18 cellular contexts compared by ENCODE assay signal in the genomic region with DNA sequence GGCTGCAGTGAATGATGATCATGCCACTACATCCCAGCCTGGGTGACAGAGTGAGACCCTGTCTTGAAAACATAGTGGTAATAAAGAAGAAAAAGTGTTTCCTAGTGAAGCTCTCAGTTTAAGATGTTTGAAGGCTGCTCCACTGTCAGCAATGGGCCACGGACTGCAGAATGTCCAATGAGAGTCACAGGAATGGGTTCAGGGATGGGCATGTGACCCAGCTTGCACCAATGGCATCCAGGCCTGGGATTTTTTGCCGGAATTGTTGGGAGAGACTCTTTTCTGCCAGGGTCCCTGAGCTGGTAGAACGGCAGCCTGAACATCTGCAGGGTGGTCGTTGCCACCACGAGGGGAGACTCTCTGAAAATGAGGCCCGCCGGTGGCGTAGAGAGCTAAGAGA. TPM values are rescaled to one million over a fixed set of nuclear protein-coding genes. Genes with fewer than 3 reads are reported as not detected.
A peak's percentile ranks its signal among the peaks of the same experiment; 100 is the strongest.
DNase-seq lines count a peak whose midpoint lies in the region; ATAC-seq, FAIRE-seq and TF ChIP-seq lines count a peak whose summit lies in the region.
"Had no signal": no experiment of that assay in that cellular context is flagged by ENCODE, and none has a peak within 500 bp of the region (broad histone marks: within the 10 kb centered on the region; RNA-seq: fewer than 3 reads in every experiment).

No MANE protein-coding gene starts in this region.

- H3K9me3 Mint-ChIP-seq in WTC11, result peaks cover 7% of the 10 kb centered on the region

- no peak overlapping the region for H4K8ac ChIP-seq in trophoblast cell (ENCODE audit: low read depth, low read length)

- H3K9ac ChIP-seq in HepG2 (ENCODE audit: insufficient read depth, low read depth, low read length) (no peak overlapping the region), trophoblast cell (ENCODE audit: low read length) (no peak overlapping the region)
- H3K9ac ChIP-seq: GM23248, KMS-11 had no signal

- peaks cover 17% of the 10 kb centered on the region for H3K27me3 Mint-ChIP-seq in WTC11 (ENCODE audit: low read depth)

- DNase-seq in HepG2 (ENCODE audit: low spot score) (no peak), right lobe of liver (no peak), WTC11 (ENCODE audit: low spot score) (no peak), osteoblast (ENCODE audit: insufficient read length, low spot score, missing footprints) (peak; percentile 39), trophoblast cell (no peak)
- no peak for DNase-seq in stimulated activated CD4-positive, alpha-beta T cell treated with anti-CD3 and anti-CD28 coated beads, Interleukin-4, amount 100 ng/mL, for 4 hours
- DNase-seq: 8988T; BE2C; CD4-positive, CD25-positive, alpha-beta regulatory T cell; CD8-positive, alpha-beta memory T cell; COR-L47 had no signal

- no peak overlapping the region for H3K4me2 ChIP-seq in HepG2 (ENCODE audit: low read depth, low read length)
- H3K4me2 ChIP-seq in osteoblast (ENCODE audit: insufficient read depth, low read length), result no peak overlapping the region
- H3K4me2 ChIP-seq in trophoblast cell (ENCODE audit: low read length), result no peak overlapping the region
- H3K4me2 ChIP-seq: KMS-11 had no signal

- H3K27me3 ChIP-seq in HepG2 (ENCODE audit: control insufficient read depth in 1 of 2, insufficient read depth in 2 of 2, low read length in 2 of 2) (peaks cover 4 to 19% of the 10 kb centered on the region in 2 experiments; a peak in 4 of 5 replicates), right lobe of liver (peaks cover 0 to 17% of the 10 kb centered on the region in 2 donors), osteoblast (ENCODE audit: insufficient read depth, low read length) (peaks cover 35% of the 10 kb centered on the region), trophoblast cell (ENCODE audit: insufficient read depth, low read length) (peaks cover 27% of the 10 kb centered on the region)

- TF ChIP-seq RAD21 in HepG2 (CRISPR knock-in tag; IDR thresholded peaks at IDR 0.05), result no peak

- H3K79me1 ChIP-seq in trophoblast cell (ENCODE audit: low read length), result no peaks in the 10 kb centered on the region

- H2BK12ac ChIP-seq in trophoblast cell (ENCODE audit: low read length), result no peak overlapping the region

- H2BK5ac ChIP-seq in trophoblast cell (ENCODE audit: low read depth, low read length, poor library complexity), result no peak overlapping the region

- TF ChIP-seq POLR2A in HepG2 (IDR thresholded peaks at IDR 0.05; ENCODE audit: insufficient read depth in 1 of 2, low read depth in 2 of 2, low read length in 2 of 2), result no peak
- no peak for TF ChIP-seq POLR2A in right lobe of liver (IDR thresholded peaks at IDR 0.05)

- H3K27ac Mint-ChIP-seq in WTC11, result no peak overlapping the region
- H3K27ac Mint-ChIP-seq: CD4-positive, CD25-positive, alpha-beta regulatory T cell; CD8-positive, alpha-beta memory T cell; H9 had no signal

- intact Hi-C loops in HepG2 (cut with micrococcal nuclease; ENCODE audit: unreplicated experiment) (no loop called here), right lobe of liver (cut with DNase I) (no loop called here)

- CTCF ChIA-PET in HepG2 (lab: Yijun Ruan, JAX; ENCODE audit: low intra/inter-chr PET ratio, low total read pairs), result no interaction called here
- CTCF ChIA-PET in WTC11 (lab: Charles Lee), result interaction anchor here (0.8 to 1.7 kb wide), 15 partner anchors 17 to 296 kb away, joined by 3 to 13 read pairs (median 4); partner anchors contain the start of genes DNAAF3, ISOC2 and ZNF784

- peaks cover 14% of the 10 kb centered on the region for H3K4me1 Mint-ChIP-seq in WTC11

- H4K12ac ChIP-seq in trophoblast cell (ENCODE audit: low read depth, low read length), result no peak overlapping the region

- ATAC-seq in HepG2 (no peak), right lobe of liver (no peak), WTC11 (no peak)

- TF ChIP-seq EP300 in HepG2 (IDR thresholded peaks at IDR 0.05; ENCODE audit: low read depth in 2 of 2, low read length in 2 of 2) (no peak), HepG2 (CRISPR knock-in tag; IDR thresholded peaks at IDR 0.05; ENCODE audit: borderline replicate concordance) (no peak)

- no peak overlapping the region for H2AFZ ChIP-seq in HepG2 (ENCODE audit: low read length)
- no peak overlapping the region for H2AFZ ChIP-seq in osteoblast (ENCODE audit: low read length)
- H2AFZ ChIP-seq in trophoblast cell (ENCODE audit: insufficient read depth, low read length, poor library complexity), result no peak overlapping the region
- H2AFZ ChIP-seq: GM23248 had no signal

- no peak overlapping the region for H3K14ac ChIP-seq in trophoblast cell (ENCODE audit: low read length)

- H3K79me2 ChIP-seq in HepG2 (ENCODE audit: insufficient read depth, low read length) (no peaks in the 10 kb centered on the region), osteoblast (ENCODE audit: insufficient read depth, low read length) (no peaks in the 10 kb centered on the region), trophoblast cell (ENCODE audit: control insufficient read depth, insufficient read depth, low read length, poor library complexity) (no peaks in the 10 kb centered on the region)

- no peaks in the 10 kb centered on the region for H3K36me3 Mint-ChIP-seq in WTC11
- H3K36me3 Mint-ChIP-seq: CD4-positive, CD25-positive, alpha-beta regulatory T cell; IgD-negative memory B cell had no signal

- H2AK5ac ChIP-seq in trophoblast cell (ENCODE audit: low read length), result no peak overlapping the region

- H4K91ac ChIP-seq in trophoblast cell (ENCODE audit: low read depth, low read length), result no peak overlapping the region

- H3K23ac ChIP-seq in trophoblast cell (ENCODE audit: low read length), result no peak overlapping the region

- TF ChIP-seq CTCF in HepG2 (CRISPR knock-in tag; IDR thresholded peaks at IDR 0.05) (no peak), right lobe of liver (IDR thresholded peaks at IDR 0.05) (no peak), WTC11 (IDR thresholded peaks at IDR 0.05) (no peak), osteoblast (IDR thresholded peaks at IDR 0.05; ENCODE audit: extremely low read depth, low read depth, low read length) (no peak)

- H3K27ac ChIP-seq in HepG2 (ENCODE audit: extremely low read length, insufficient read depth, low read length), result no peak overlapping the region
- H3K27ac ChIP-seq in right lobe of liver, result no peak overlapping the region
- no peak overlapping the region for H3K27ac ChIP-seq in osteoblast (ENCODE audit: low read depth, low read length)
- H3K27ac ChIP-seq in trophoblast cell (ENCODE audit: low read depth, low read length), result no peak overlapping the region
- H3K27ac ChIP-seq: GM23248, KMS-11 had no signal

- no peak overlapping the region for H2BK120ac ChIP-seq in trophoblast cell (ENCODE audit: insufficient read depth, low read length, poor library complexity)

- peaks cover 4% of the 10 kb centered on the region; the same call in 1 of the 2 replicates for H4K20me1 ChIP-seq in HepG2 (ENCODE audit: insufficient read depth, low read length)
- no peaks in the 10 kb centered on the region for H4K20me1 ChIP-seq in osteoblast (ENCODE audit: insufficient read depth, low read length)

- 17% methylated on average over 4 of the region's 8 CpGs for WGBS in HepG2 (ENCODE audit: low lambda C conversion rate)
- 21% methylated on average over 5 of the region's 8 CpGs for WGBS in right lobe of liver (ENCODE audit: insufficient coverage, low coverage, low lambda C conversion rate, missing lambda C conversion rate)
- no CpG with 5 or more reads among the region's 8 CpGs for WGBS in trophoblast cell (ENCODE audit: extremely low coverage, insufficient coverage, insufficient read length)

- no peak overlapping the region for H3K18ac ChIP-seq in trophoblast cell (ENCODE audit: low read length)

- no peak overlapping the region for H3K4me3 Mint-ChIP-seq in WTC11
- H3K4me3 Mint-ChIP-seq: CD4-positive, CD25-positive, alpha-beta regulatory T cell; CD8-positive, alpha-beta memory T cell; H9; IgD-negative memory B cell had no signal

- POLR2A ChIA-PET in HepG2 (lab: Yijun Ruan, JAX) (interaction anchor here (0.7 to 1.2 kb wide), 4 partner anchors 23 to 319 kb away, joined by 3 to 8 read pairs (median 4); partner anchors contain the start of genes ISOC2 and UBE2S), WTC11 (lab: Charles Lee) (interaction anchor here (1.0 to 1.4 kb wide), 3 partner anchors 29 to 162 kb away, joined by 3 to 5 read pairs (median 4); partner anchors contain the start of genes FIZ1 and UBE2S)

- no peaks in the 10 kb centered on the region for H3K9me3 ChIP-seq in HepG2 (ENCODE audit: low read length)
- no peaks in the 10 kb centered on the region for H3K9me3 ChIP-seq in right lobe of liver
- no peaks in the 10 kb centered on the region for H3K9me3 ChIP-seq in osteoblast (ENCODE audit: low read depth, low read length)
- H3K9me3 ChIP-seq in trophoblast cell (ENCODE audit: insufficient read depth, low read depth, low read length), result peaks cover 27% of the 10 kb centered on the region
- H3K9me3 ChIP-seq: BE2C had no signal

- BruUV-seq in HepG2 (replicated peaks; lab: Mats Ljungman, UMichigan), result no TSS peak

- in situ Hi-C loops in HepG2 (cut with HindIII; ENCODE audit: extremely low pct_ligation_motif_present, low pct_unique_long_range_greater_than_20kb), result no loop called here

- H3K4ac ChIP-seq in trophoblast cell (ENCODE audit: low read depth, low read length), result no peak overlapping the region

- no peaks in the 10 kb centered on the region for H3K4me1 ChIP-seq in HepG2 (ENCODE audit: insufficient read depth, low read length)
- H3K4me1 ChIP-seq in right lobe of liver, result no peaks in the 10 kb centered on the region
- H3K4me1 ChIP-seq in osteoblast (ENCODE audit: insufficient read depth, low read length), result no peaks in the 10 kb centered on the region
- H3K4me1 ChIP-seq in trophoblast cell (ENCODE audit: control insufficient read depth in 1 of 2, insufficient read depth in 2 of 2, low read length in 2 of 2), result no peaks in the 10 kb centered on the region
- H3K4me1 ChIP-seq: BE2C had no signal

- no peak for FAIRE-seq in HepG2 (lab: Jason Lieb, UNC)
- FAIRE-seq: GM12892 had no signal

- H3K4me3 ChIP-seq in HepG2 (replicated peaks in 1 of 3; ENCODE audit: insufficient read depth in 1 of 3, low read depth in 2 of 3, low read length in 3 of 3) (no peak overlapping the region), right lobe of liver (no peak overlapping the region), osteoblast (ENCODE audit: insufficient read depth, low read length) (no peak overlapping the region), trophoblast cell (ENCODE audit: low read depth, low read length) (no peak overlapping the region)
- H3K4me3 ChIP-seq: GM23248 had no signal

- H3K36me3 ChIP-seq in HepG2 (replicated peaks in 1 of 2; ENCODE audit: control insufficient read depth in 1 of 2, insufficient read depth in 2 of 2, low read length in 2 of 2) (no peaks in the 10 kb centered on the region), right lobe of liver (no peaks in the 10 kb centered on the region), osteoblast (ENCODE audit: insufficient read depth, low read length) (no peaks in the 10 kb centered on the region), trophoblast cell (ENCODE audit: control insufficient read depth in 1 of 2, insufficient read depth in 2 of 2, low read length in 2 of 2) (no peaks in the 10 kb centered on the region)
- H3K36me3 ChIP-seq: BE2C had no signal

RNA-seq across cellular contexts. Expression of gene SHISA7, which starts 6.3 kb away (rescaled TPM):
- total RNA-seq in HepG2 (2016; rRNA removed; fragmentation: Illumina TruSeq; extraction: Trizol) (not detected in 2 replicates), right lobe of liver (under 1 TPM in 1 of 6 experiments, not detected in 5; 0.04 TPM), WTC11 (2021) (0.79 to 0.94 TPM (median 0.87 TPM) in 3 replicates), osteoblast (not detected in 2 replicates)
- not detected in 2 replicates for total RNA-seq in HepG2 (2016; cell fraction: cytosol; rRNA removed; fragmentation: Illumina TruSeq; extraction: Trizol; ENCODE audit: low read depth)
- not detected in 2 replicates for total RNA-seq in HepG2 (2016; cell fraction: insoluble cytoplasmic fraction; rRNA removed; fragmentation: Illumina TruSeq; extraction: Trizol)
- total RNA-seq in HepG2 (2016; cell fraction: membrane; rRNA removed; fragmentation: Illumina TruSeq; extraction: Trizol), result not detected in 2 replicates
- not detected in 2 replicates for total RNA-seq in HepG2 (2016; cell fraction: nucleus; rRNA removed; fragmentation: Illumina TruSeq; extraction: Trizol)
- polyA plus RNA-seq in HepG2 (2011; rRNA removed), result not detected in 2 replicates
- not detected in 2 replicates for polyA plus RNA-seq in HepG2 (2011; cell fraction: cytosol; rRNA removed)
- not detected in 2 replicates for polyA plus RNA-seq in HepG2 (2011; cell fraction: nucleus; rRNA removed)
- polyA plus RNA-seq in HepG2 (2012), result not detected in 2 replicates
- polyA plus RNA-seq in HepG2 (2016; cell fraction: cytosol; fragmentation: Illumina TruSeq; extraction: Trizol; ENCODE audit: low read depth), result not detected in 2 replicates
- polyA plus RNA-seq in HepG2 (2016; cell fraction: insoluble cytoplasmic fraction; fragmentation: Illumina TruSeq; extraction: Trizol; ENCODE audit: low read depth), result not detected in 2 replicates
- not detected in 2 replicates for polyA plus RNA-seq in HepG2 (2016; cell fraction: membrane; fragmentation: Illumina TruSeq; extraction: Trizol; ENCODE audit: low read depth)
- not detected in 2 replicates for polyA plus RNA-seq in HepG2 (2016; cell fraction: nucleus; fragmentation: Illumina TruSeq; extraction: Trizol; ENCODE audit: insufficient read depth, low read depth)
- polyA minus RNA-seq in HepG2 (2011; rRNA and poly(A)+ RNA removed; ENCODE audit: low replicate concordance), result 0.05 TPM in 1 of 2 replicates, not detected in the other
- polyA minus RNA-seq in HepG2 (2011; cell fraction: cytosol; rRNA and poly(A)+ RNA removed), result not detected in 2 replicates
- not detected in 2 replicates for polyA minus RNA-seq in HepG2 (2011; cell fraction: nucleus; rRNA and poly(A)+ RNA removed)
- polyA plus RNA-seq in trophoblast cell (2013), result not detected in 2 replicates
- total RNA-seq: CD4-positive, CD25-positive, alpha-beta regulatory T cell; CD8-positive, alpha-beta memory T cell; Daoy; GM23248 had no signal
- polyA plus RNA-seq: CD4-positive, CD25-positive, alpha-beta regulatory T cell; CD8-positive, alpha-beta memory T cell; GM23248; IgD-negative memory B cell had no signal

RNA-seq across cellular contexts. Expression of gene ISOC2, which starts 24.6 kb away (rescaled TPM):
- 105 and 106 TPM in 2 replicates for total RNA-seq in HepG2 (2016; rRNA removed; fragmentation: Illumina TruSeq; extraction: Trizol)
- 58.0 and 83.1 TPM in 2 replicates for total RNA-seq in HepG2 (2016; cell fraction: cytosol; rRNA removed; fragmentation: Illumina TruSeq; extraction: Trizol; ENCODE audit: low read depth)
- 111 TPM in 2 replicates for total RNA-seq in HepG2 (2016; cell fraction: insoluble cytoplasmic fraction; rRNA removed; fragmentation: Illumina TruSeq; extraction: Trizol)
- 74.7 and 115 TPM in 2 replicates for total RNA-seq in HepG2 (2016; cell fraction: membrane; rRNA removed; fragmentation: Illumina TruSeq; extraction: Trizol)
- 35.2 and 36.6 TPM in 2 replicates for total RNA-seq in HepG2 (2016; cell fraction: nucleus; rRNA removed; fragmentation: Illumina TruSeq; extraction: Trizol)
- 76.8 and 91.2 TPM in 2 replicates for polyA plus RNA-seq in HepG2 (2011; rRNA removed)
- 54.7 and 108 TPM in 2 replicates for polyA plus RNA-seq in HepG2 (2011; cell fraction: cytosol; rRNA removed)
- polyA plus RNA-seq in HepG2 (2011; cell fraction: nucleus; rRNA removed), result 86.0 and 95.9 TPM in 2 replicates
- polyA plus RNA-seq in HepG2 (2012), result 45.9 and 55.5 TPM in 2 replicates
- 60.4 and 89.7 TPM in 2 replicates for polyA plus RNA-seq in HepG2 (2016; cell fraction: cytosol; fragmentation: Illumina TruSeq; extraction: Trizol; ENCODE audit: low read depth)
- 101 and 114 TPM in 2 replicates for polyA plus RNA-seq in HepG2 (2016; cell fraction: insoluble cytoplasmic fraction; fragmentation: Illumina TruSeq; extraction: Trizol; ENCODE audit: low read depth)
- 71.9 and 93.3 TPM in 2 replicates for polyA plus RNA-seq in HepG2 (2016; cell fraction: membrane; fragmentation: Illumina TruSeq; extraction: Trizol; ENCODE audit: low read depth)
- 63.4 and 69.6 TPM in 2 replicates for polyA plus RNA-seq in HepG2 (2016; cell fraction: nucleus; fragmentation: Illumina TruSeq; extraction: Trizol; ENCODE audit: insufficient read depth, low read depth)
- 18.3 and 57.5 TPM in 2 replicates for polyA minus RNA-seq in HepG2 (2011; rRNA and poly(A)+ RNA removed; ENCODE audit: low replicate concordance)
- 34.3 and 34.6 TPM in 2 replicates for polyA minus RNA-seq in HepG2 (2011; cell fraction: cytosol; rRNA and poly(A)+ RNA removed)
- polyA minus RNA-seq in HepG2 (2011; cell fraction: nucleus; rRNA and poly(A)+ RNA removed), result 21.0 and 25.6 TPM in 2 replicates
- total RNA-seq in right lobe of liver, result 100 to 1,000 TPM in 3 of 6 experiments, 10 to 100 TPM in 3; 69.4 to 222 (median 100) TPM
- total RNA-seq in WTC11 (2021), result 96.3 to 96.6 TPM (median 96.4 TPM) in 3 replicates
- 55.4 and 65.1 TPM in 2 replicates for total RNA-seq in osteoblast
- polyA plus RNA-seq in trophoblast cell (2013), result 20.4 and 20.9 TPM in 2 replicates

RNA-seq across cellular contexts. Expression of gene C19orf85, which starts 27.7 kb away (rescaled TPM):
- total RNA-seq in HepG2 (2016; rRNA removed; fragmentation: Illumina TruSeq; extraction: Trizol), result not detected in 2 replicates
- not detected in 2 replicates for total RNA-seq in HepG2 (2016; cell fraction: cytosol; rRNA removed; fragmentation: Illumina TruSeq; extraction: Trizol; ENCODE audit: low read depth)
- total RNA-seq in HepG2 (2016; cell fraction: insoluble cytoplasmic fraction; rRNA removed; fragmentation: Illumina TruSeq; extraction: Trizol), result not detected in 2 replicates
- total RNA-seq in HepG2 (2016; cell fraction: membrane; rRNA removed; fragmentation: Illumina TruSeq; extraction: Trizol), result not detected in 2 replicates
- not detected in 2 replicates for total RNA-seq in HepG2 (2016; cell fraction: nucleus; rRNA removed; fragmentation: Illumina TruSeq; extraction: Trizol)
- polyA plus RNA-seq in HepG2 (2011; rRNA removed), result not detected in 2 replicates
- polyA plus RNA-seq in HepG2 (2011; cell fraction: cytosol; rRNA removed), result not detected in 2 replicates
- not detected in 2 replicates for polyA plus RNA-seq in HepG2 (2011; cell fraction: nucleus; rRNA removed)
- not detected in 2 replicates for polyA plus RNA-seq in HepG2 (2012)
- polyA plus RNA-seq in HepG2 (2016; cell fraction: cytosol; fragmentation: Illumina TruSeq; extraction: Trizol; ENCODE audit: low read depth), result not detected in 2 replicates
- not detected in 2 replicates for polyA plus RNA-seq in HepG2 (2016; cell fraction: insoluble cytoplasmic fraction; fragmentation: Illumina TruSeq; extraction: Trizol; ENCODE audit: low read depth)
- polyA plus RNA-seq in HepG2 (2016; cell fraction: membrane; fragmentation: Illumina TruSeq; extraction: Trizol; ENCODE audit: low read depth), result not detected in 2 replicates
- not detected in 2 replicates for polyA plus RNA-seq in HepG2 (2016; cell fraction: nucleus; fragmentation: Illumina TruSeq; extraction: Trizol; ENCODE audit: insufficient read depth, low read depth)
- not detected in 2 replicates for polyA minus RNA-seq in HepG2 (2011; rRNA and poly(A)+ RNA removed; ENCODE audit: low replicate concordance)
- polyA minus RNA-seq in HepG2 (2011; cell fraction: cytosol; rRNA and poly(A)+ RNA removed), result not detected in 2 replicates
- not detected in 2 replicates for polyA minus RNA-seq in HepG2 (2011; cell fraction: nucleus; rRNA and poly(A)+ RNA removed)
- total RNA-seq in right lobe of liver, result not detected
- total RNA-seq in WTC11 (2021), result 2.1 to 2.5 TPM (median 2.2 TPM) in 3 replicates
- not detected in 2 replicates for total RNA-seq in osteoblast
- polyA plus RNA-seq in trophoblast cell (2013), result not detected in 2 replicates
- total RNA-seq: CD4-positive, CD25-positive, alpha-beta regulatory T cell; CD8-positive, alpha-beta memory T cell; Daoy; GM23248; LHCN-M2 had no signal
- polyA plus RNA-seq: CD4-positive, CD25-positive, alpha-beta regulatory T cell; CD8-positive, alpha-beta memory T cell; GM23248; IgD-negative memory B cell had no signal

RNA-seq across cellular contexts. Expression of gene UBE2S, which starts 29.3 kb away (rescaled TPM):
- total RNA-seq in HepG2 (2016; rRNA removed; fragmentation: Illumina TruSeq; extraction: Trizol), result 29.5 and 39.3 TPM in 2 replicates
- 24.2 and 26.4 TPM in 2 replicates for total RNA-seq in HepG2 (2016; cell fraction: cytosol; rRNA removed; fragmentation: Illumina TruSeq; extraction: Trizol; ENCODE audit: low read depth)
- 27.5 and 32.8 TPM in 2 replicates for total RNA-seq in HepG2 (2016; cell fraction: insoluble cytoplasmic fraction; rRNA removed; fragmentation: Illumina TruSeq; extraction: Trizol)
- total RNA-seq in HepG2 (2016; cell fraction: membrane; rRNA removed; fragmentation: Illumina TruSeq; extraction: Trizol), result 46.3 and 52.3 TPM in 2 replicates
- 8.8 and 13.3 TPM in 2 replicates for total RNA-seq in HepG2 (2016; cell fraction: nucleus; rRNA removed; fragmentation: Illumina TruSeq; extraction: Trizol)
- 26.6 and 32.2 TPM in 2 replicates for polyA plus RNA-seq in HepG2 (2011; rRNA removed)
- polyA plus RNA-seq in HepG2 (2011; cell fraction: cytosol; rRNA removed), result 13.5 and 25.5 TPM in 2 replicates
- polyA plus RNA-seq in HepG2 (2011; cell fraction: nucleus; rRNA removed), result 11.7 and 17.0 TPM in 2 replicates
- 13.3 and 15.9 TPM in 2 replicates for polyA plus RNA-seq in HepG2 (2012)
- 40.7 and 47.0 TPM in 2 replicates for polyA plus RNA-seq in HepG2 (2016; cell fraction: cytosol; fragmentation: Illumina TruSeq; extraction: Trizol; ENCODE audit: low read depth)
- 40.6 and 48.2 TPM in 2 replicates for polyA plus RNA-seq in HepG2 (2016; cell fraction: insoluble cytoplasmic fraction; fragmentation: Illumina TruSeq; extraction: Trizol; ENCODE audit: low read depth)
- polyA plus RNA-seq in HepG2 (2016; cell fraction: membrane; fragmentation: Illumina TruSeq; extraction: Trizol; ENCODE audit: low read depth), result 58.0 and 64.6 TPM in 2 replicates
- polyA plus RNA-seq in HepG2 (2016; cell fraction: nucleus; fragmentation: Illumina TruSeq; extraction: Trizol; ENCODE audit: insufficient read depth, low read depth), result 28.6 and 29.6 TPM in 2 replicates
- 27.9 and 372 TPM in 2 replicates for polyA minus RNA-seq in HepG2 (2011; rRNA and poly(A)+ RNA removed; ENCODE audit: low replicate concordance)
- 21.6 and 27.8 TPM in 2 replicates for polyA minus RNA-seq in HepG2 (2011; cell fraction: cytosol; rRNA and poly(A)+ RNA removed)
- polyA minus RNA-seq in HepG2 (2011; cell fraction: nucleus; rRNA and poly(A)+ RNA removed), result 11.3 and 12.2 TPM in 2 replicates
- 10 to 100 TPM in 3 of 6 experiments, 1 to 10 TPM in 3; 4.3 to 16.4 (median 9.1) TPM for total RNA-seq in right lobe of liver
- total RNA-seq in WTC11 (2021), result 442 to 516 TPM (median 467 TPM) in 3 replicates
- total RNA-seq in osteoblast, result 37.3 and 66.9 TPM in 2 replicates
- polyA plus RNA-seq in trophoblast cell (2013), result 90.9 and 103 TPM in 2 replicates

RNA-seq across cellular contexts. Expression of gene ZNF628, which starts 39.6 kb away (rescaled TPM):
- total RNA-seq in HepG2 (2016; rRNA removed; fragmentation: Illumina TruSeq; extraction: Trizol) (1.00 and 1.2 TPM in 2 replicates), right lobe of liver (1 to 10 TPM; 3.4 to 9.2 (median 4.4) TPM), WTC11 (2021) (14.0 to 23.6 TPM (median 17.8 TPM) in 3 replicates), osteoblast (1.5 and 2.9 TPM in 2 replicates)
- 0.53 and 0.91 TPM in 2 replicates for total RNA-seq in HepG2 (2016; cell fraction: cytosol; rRNA removed; fragmentation: Illumina TruSeq; extraction: Trizol; ENCODE audit: low read depth)
- total RNA-seq in HepG2 (2016; cell fraction: insoluble cytoplasmic fraction; rRNA removed; fragmentation: Illumina TruSeq; extraction: Trizol), result 0.98 and 1.1 TPM in 2 replicates
- 1.9 and 2.5 TPM in 2 replicates for total RNA-seq in HepG2 (2016; cell fraction: membrane; rRNA removed; fragmentation: Illumina TruSeq; extraction: Trizol)
- 1.2 TPM in 2 replicates for total RNA-seq in HepG2 (2016; cell fraction: nucleus; rRNA removed; fragmentation: Illumina TruSeq; extraction: Trizol)
- 0.48 and 0.54 TPM in 2 replicates for polyA plus RNA-seq in HepG2 (2011; rRNA removed)
- polyA plus RNA-seq in HepG2 (2011; cell fraction: cytosol; rRNA removed), result 0.19 and 0.56 TPM in 2 replicates
- polyA plus RNA-seq in HepG2 (2011; cell fraction: nucleus; rRNA removed), result 2.8 and 4.7 TPM in 2 replicates
- polyA plus RNA-seq in HepG2 (2012), result 1.7 and 1.9 TPM in 2 replicates
- 0.40 and 0.47 TPM in 2 replicates for polyA plus RNA-seq in HepG2 (2016; cell fraction: cytosol; fragmentation: Illumina TruSeq; extraction: Trizol; ENCODE audit: low read depth)
- polyA plus RNA-seq in HepG2 (2016; cell fraction: insoluble cytoplasmic fraction; fragmentation: Illumina TruSeq; extraction: Trizol; ENCODE audit: low read depth), result 1.4 and 2.1 TPM in 2 replicates
- 1.1 and 2.4 TPM in 2 replicates for polyA plus RNA-seq in HepG2 (2016; cell fraction: membrane; fragmentation: Illumina TruSeq; extraction: Trizol; ENCODE audit: low read depth)
- polyA plus RNA-seq in HepG2 (2016; cell fraction: nucleus; fragmentation: Illumina TruSeq; extraction: Trizol; ENCODE audit: insufficient read depth, low read depth), result 2.5 and 2.7 TPM in 2 replicates
- polyA minus RNA-seq in HepG2 (2011; rRNA and poly(A)+ RNA removed; ENCODE audit: low replicate concordance), result 0.75 and 2.3 TPM in 2 replicates
- polyA minus RNA-seq in HepG2 (2011; cell fraction: cytosol; rRNA and poly(A)+ RNA removed), result 1.9 and 2.1 TPM in 2 replicates
- polyA minus RNA-seq in HepG2 (2011; cell fraction: nucleus; rRNA and poly(A)+ RNA removed), result 0.62 and 1.8 TPM in 2 replicates
- 12.6 and 14.5 TPM in 2 replicates for polyA plus RNA-seq in trophoblast cell (2013)

Comparison
In these comparisons a context has a peak if more than half of its experiments do, and no peak if none do; other contexts are left out.
1. Of the 50 proteins assayed by ChIP-seq in both HepG2 and WTC11: peak only in HepG2: none; only in WTC11: USF2; in both: none; in neither: 49.